ENCODE assay signal across 12 cellular contexts in the genomic region with DNA sequence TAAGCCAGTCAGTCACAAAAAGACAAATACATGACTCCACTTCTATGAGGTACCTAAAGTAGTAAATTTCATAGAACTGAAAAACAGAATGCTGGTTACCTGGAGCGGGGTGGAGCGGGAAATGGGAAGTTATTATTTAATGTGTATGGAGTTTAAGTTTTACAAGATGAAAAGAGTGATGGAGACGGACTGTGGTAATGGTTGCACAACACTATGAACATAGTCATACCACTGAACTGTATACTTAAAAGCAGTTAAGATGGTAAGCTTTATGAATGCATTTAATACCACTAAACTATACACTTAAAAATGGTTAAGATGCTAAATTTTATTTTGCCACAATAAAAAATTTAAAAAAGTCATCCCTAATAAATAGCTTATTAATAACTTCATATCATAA.
"Had no signal": no experiment of that assay in that cellular context is flagged by ENCODE, and none has a peak within 500 bp of the region (broad histone marks: within the 10 kb centered on the region; RNA-seq: fewer than 3 reads in every experiment).

No MANE protein-coding gene starts in this region.

- H3K9me3 Mint-ChIP-seq: stimulated activated naive CD8-positive, alpha-beta T cell treated with anti-CD3 and anti-CD28 coated beads, Interleukin-15, amount 100 ng/mL, for 72 hours had no signal

- H3K4me3 ChIP-seq: ascending aorta, breast epithelium, neural progenitor cell, right lobe of liver, upper lobe of left lung had no signal

- H3K27ac Mint-ChIP-seq: activated naive CD8-positive, alpha-beta T cell treated with anti-CD3 and anti-CD28 coated beads, Interleukin-2, amount 10 ng/mL, durations not matched to agents 7 days and 5 days; neural progenitor cell had no signal

- H3K4me3 Mint-ChIP-seq: activated naive CD8-positive, alpha-beta T cell treated with anti-CD3 and anti-CD28 coated beads, Interleukin-2, amount 10 ng/mL, durations not matched to agents 7 days and 5 days; neural progenitor cell; stimulated activated naive CD8-positive, alpha-beta T cell treated with anti-CD3 and anti-CD28 coated beads, Interleukin-15, amount 100 ng/mL, for 72 hours had no signal

- H3K4me1 ChIP-seq: ascending aorta, breast epithelium had no signal

- H3K27ac ChIP-seq: ascending aorta, breast epithelium, neural progenitor cell, right lobe of liver, upper lobe of left lung had no signal

- H3K9me3 ChIP-seq: ascending aorta, breast epithelium, right lobe of liver, upper lobe of left lung had no signal

- H3K27me3 Mint-ChIP-seq: activated naive CD8-positive, alpha-beta T cell treated with anti-CD3 and anti-CD28 coated beads, Interleukin-2, amount 10 ng/mL, durations not matched to agents 7 days and 5 days; stimulated activated naive CD8-positive, alpha-beta T cell treated with anti-CD3 and anti-CD28 coated beads, Interleukin-15, amount 100 ng/mL, for 72 hours had no signal

- DNase-seq: activated CD4-positive, alpha-beta T cell treated with anti-CD3 and anti-CD28 coated beads, Interleukin-2, amount 50 U/mL, for 4 hours; activated gamma-delta T cell; activated naive CD8-positive, alpha-beta T cell treated with anti-CD3 and anti-CD28 coated beads, Interleukin-2, amount 10 ng/mL, durations not matched to agents 7 days and 5 days; cerebellar nuclear complex; effector CD8-positive, alpha-beta T cell; head of caudate nucleus; right lobe of liver; stimulated activated naive CD8-positive, alpha-beta T cell treated with anti-CD3 and anti-CD28 coated beads, Interleukin-15, amount 100 ng/mL, for 72 hours; upper lobe of left lung had no signal

- ATAC-seq: right lobe of liver had no signal

- H3K36me3 ChIP-seq: ascending aorta, breast epithelium, neural progenitor cell, right lobe of liver, upper lobe of left lung had no signal

- H3K27me3 ChIP-seq: ascending aorta, breast epithelium, neural progenitor cell, right lobe of liver, upper lobe of left lung had no signal
